Comparison of ENCODE assay signal across 9 cellular contexts in genomic region chr19:1315470-1316166, GRCh38. TPM values are rescaled to one million over a fixed set of nuclear protein-coding genes. Genes with fewer than 3 reads are reported as not detected.
DNase-seq lines count a peak whose midpoint lies in the region; ATAC-seq and TF ChIP-seq lines count a peak whose summit lies in the region.
"Had no signal": no experiment of that assay in that cellular context is flagged by ENCODE, and none has a peak within 500 bp of the region (broad histone marks: within the 10 kb centered on the region; RNA-seq: fewer than 3 reads in every experiment).

No MANE protein-coding gene starts in this region.

- no peak for ATAC-seq in GM18873 (IDR thresholded peaks at IDR 0.05; ENCODE audit: low FRiP score, unreplicated experiment)
- ATAC-seq in HG02678 (IDR thresholded peaks at IDR 0.05; ENCODE audit: unreplicated experiment), result no peak

- no peaks in the 10 kb centered on the region for H4K20me1 ChIP-seq in neural progenitor cell (ENCODE audit: low read depth)

- peaks cover 31% of the 10 kb centered on the region for H3K4me1 ChIP-seq in neural progenitor cell

- no peak overlapping the region for H3K9ac ChIP-seq in neural progenitor cell

- H3K4me3 ChIP-seq in LNCaP clone FGC (ENCODE audit: low read depth, low read length), result no peak overlapping the region
- no peak overlapping the region for H3K4me3 ChIP-seq in foreskin fibroblast (ENCODE audit: low read depth in 1 of 2, low read length in 2 of 2)
- peak overlapping the region; percentile 36 for H3K4me3 ChIP-seq in neural progenitor cell

- H3K9me3 ChIP-seq in neural progenitor cell (ENCODE audit: low read depth), result no peaks in the 10 kb centered on the region

- no peaks in the 10 kb centered on the region for H3K36me3 ChIP-seq in neural progenitor cell

- no peaks in the 10 kb centered on the region for H3K36me3 Mint-ChIP-seq in neural progenitor cell

- no peak overlapping the region for H3K27ac ChIP-seq in neural progenitor cell

- DNase-seq in EH (ENCODE audit: low read depth) (peak; percentile 51), LNCaP clone FGC (ENCODE audit: low read depth) (no peak), foreskin fibroblast (peak; percentile 36 to 77), neural progenitor cell (ENCODE audit: low spot score) (peak; percentile 77), NCI-H446 treated with DMSO at 0.1 percent for 48 hours (lab: John Stamatoyannopoulos, UW) (no peak)
- peak; percentile 37 for DNase-seq in activated CD8-positive, alpha-beta memory T cell treated with anti-CD3 and anti-CD28 coated beads, Interleukin-2, amount 50 U/mL, for 4 hours

- H3K27ac Mint-ChIP-seq in neural progenitor cell, result no peak overlapping the region

- H3K79me2 ChIP-seq in neural progenitor cell (ENCODE audit: low read depth), result no peaks in the 10 kb centered on the region

- peaks cover 28% of the 10 kb centered on the region for H3K4me1 Mint-ChIP-seq in neural progenitor cell

- peaks cover 15% of the 10 kb centered on the region for H3K27me3 Mint-ChIP-seq in neural progenitor cell (ENCODE audit: insufficient read depth, low read depth)

- peak overlapping the region; percentile 64 for H2AFZ ChIP-seq in neural progenitor cell (replicated peaks)

- TF ChIP-seq CTCF in LNCaP clone FGC (IDR thresholded peaks at IDR 0.05; ENCODE audit: control insufficient read depth, extremely low read depth, insufficient read depth) (peak; percentile 84), foreskin fibroblast (IDR thresholded peaks at IDR 0.05; ENCODE audit: low read depth, low read length) (peak; percentile 65), neural progenitor cell (IDR thresholded peaks at IDR 0.05) (peak; percentile 72)

- H3K4me2 ChIP-seq in neural progenitor cell, result peak overlapping the region; percentile 78

- peaks cover 48% of the 10 kb centered on the region for H3F3A ChIP-seq in neural progenitor cell (ENCODE audit: low read depth)

- peaks cover 3% of the 10 kb centered on the region for H3K9me3 Mint-ChIP-seq in neural progenitor cell

- H3K4me3 Mint-ChIP-seq in neural progenitor cell, result no peak overlapping the region

- H3K27me3 ChIP-seq in neural progenitor cell, result peaks cover 29% of the 10 kb centered on the region

RNA-seq across cellular contexts. Expression of gene EFNA2, which starts 29.9 kb away (rescaled TPM):
- total RNA-seq in neural progenitor cell (ENCODE audit: low replicate concordance), result 13.2 and 34.7 TPM in 2 replicates
- total RNA-seq: T-helper 2 cell treated with Interferon-gamma antibody and Interleukin-4, amounts not matched to agents 100 ng/mL and 5 ng/mL, for 36 hours had no signal

RNA-seq across cellular contexts. Expression of gene FAM174C, which starts 40.3 kb away (rescaled TPM):
- total RNA-seq in neural progenitor cell (ENCODE audit: low replicate concordance), result 4.8 and 14.6 TPM in 2 replicates

RNA-seq across cellular contexts. Expression of gene CIRBP, which starts 46.5 kb away (rescaled TPM):
- 395 and 737 TPM in 2 replicates for total RNA-seq in neural progenitor cell (ENCODE audit: low replicate concordance)

Comparison
In these comparisons a context has a peak if more than half of its experiments do, and no peak if none do; other contexts are left out.
1. DNase-seq: peak in EH (single experiment), activated CD8-positive, alpha-beta memory T cell treated with anti-CD3 and anti-CD28 coated beads, Interleukin-2, amount 50 U/mL, for 4 hours (single experiment), foreskin fibroblast (2 of 2) and neural progenitor cell (single experiment); none in LNCaP clone FGC (single experiment) and NCI-H446 treated with DMSO at 0.1 percent for 48 hours (single experiment).
2. Peak in every context shown above with its lines, with median percentiles within 50 percentile points of each other: CTCF ChIP-seq.